ENCODE assay signal across 9 cellular contexts in the genomic region with DNA sequence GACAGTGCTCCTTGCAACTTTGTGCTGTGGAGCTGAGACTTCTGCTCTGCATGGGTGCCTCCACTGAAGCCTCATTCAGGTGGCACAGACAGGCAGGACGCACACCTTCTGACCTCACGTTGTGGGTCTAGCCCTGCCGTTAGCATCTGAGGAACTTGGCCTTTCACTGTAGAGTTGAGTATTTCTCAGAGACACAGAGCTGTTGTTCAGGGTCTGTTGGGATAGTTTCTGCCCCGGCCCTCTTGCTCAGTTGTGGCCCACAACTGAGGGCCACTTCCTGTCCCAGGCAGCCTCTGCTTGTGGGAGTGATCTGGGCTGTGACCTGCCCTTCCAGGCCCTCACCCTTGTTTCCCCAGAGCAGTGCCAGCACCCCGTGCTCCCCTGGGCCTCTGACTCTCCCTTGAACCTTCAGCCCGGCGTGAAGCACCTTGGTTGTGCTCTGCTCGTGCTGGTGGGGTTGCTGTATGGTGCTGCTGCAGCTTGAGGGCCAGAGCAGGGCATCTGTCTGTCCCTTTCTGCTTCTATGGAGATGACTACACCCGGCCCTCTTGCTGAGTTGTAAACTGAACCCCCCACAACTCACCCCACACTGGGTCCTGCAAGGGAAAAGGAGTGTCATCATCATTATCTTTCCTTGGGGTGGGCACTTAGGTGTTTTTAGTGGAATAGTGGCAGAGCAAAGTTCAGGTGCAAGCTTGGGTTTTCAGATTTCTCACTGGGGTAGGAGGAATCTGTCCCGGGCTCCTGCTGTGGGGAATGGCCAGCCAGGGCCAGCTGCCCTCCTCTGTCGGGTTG. TPM values are rescaled to one million over a fixed set of nuclear protein-coding genes. Genes with fewer than 3 reads are reported as not detected.
A peak's percentile ranks its signal among the peaks of the same experiment; 100 is the strongest.
DNase-seq lines count a peak whose midpoint lies in the region; ATAC-seq and TF ChIP-seq lines count a peak whose summit lies in the region.
"Had no signal": no experiment of that assay in that cellular context is flagged by ENCODE, and none has a peak within 500 bp of the region (broad histone marks: within the 10 kb centered on the region; RNA-seq: fewer than 3 reads in every experiment).

No MANE protein-coding gene starts in this region.

- no peaks in the 10 kb centered on the region for H3K27me3 ChIP-seq in spleen (replicated peaks in 1 of 7)
- no peaks in the 10 kb centered on the region for H3K27me3 ChIP-seq in brain microvascular endothelial cell (replicated peaks)

- H3K27ac ChIP-seq in spleen (peak overlapping the region in 6 of 8 donors; percentile 22 to 63 (median 52)), brain microvascular endothelial cell (no peak overlapping the region)
- H3K27ac ChIP-seq: HL-60 had no signal

- peaks cover 42 to 85% (median 64%) of the 10 kb centered on the region in 6 donors for H3K4me1 ChIP-seq in spleen

- H3K27ac Mint-ChIP-seq in activated naive CD4-positive, alpha-beta T cell treated with anti-CD3 and anti-CD28 coated beads, Interleukin-2, amount 50 U/mL, for 72 hours, result peak overlapping the region; percentile 27 to 55

- WGBS in spleen, 5 donors, result 35 to 57% (median 48%) methylated on average over 10 to 11 of the region's 11 CpGs

- in situ Hi-C loops in brain microvascular endothelial cell (cut with HindIII; ENCODE audit: low pct_ligation_motif_present, low sequenced_read_pairs), result no loop called here

- H3K9me3 Mint-ChIP-seq in activated naive CD4-positive, alpha-beta T cell treated with anti-CD3 and anti-CD28 coated beads, Interleukin-2, amount 50 U/mL, for 72 hours, result no peaks in the 10 kb centered on the region

- H3K36me3 ChIP-seq in spleen (no peaks in the 10 kb centered on the region), brain microvascular endothelial cell (replicated peaks) (no peaks in the 10 kb centered on the region)

- ATAC-seq in GM19023 (IDR thresholded peaks at IDR 0.05; ENCODE audit: unreplicated experiment) (peak; percentile 63), HG02943 (IDR thresholded peaks at IDR 0.05; ENCODE audit: low read depth, unreplicated experiment) (peak; percentile 67)
- peak; percentile 46 to 71 for ATAC-seq in activated naive CD4-positive, alpha-beta T cell treated with anti-CD3 and anti-CD28 coated beads, Interleukin-2, amount 50 U/mL, for 72 hours

- H3K9me3 ChIP-seq in spleen, result no peaks in the 10 kb centered on the region

- peaks cover 0 to 6% of the 10 kb centered on the region in 2 donors for H3K36me3 Mint-ChIP-seq in activated naive CD4-positive, alpha-beta T cell treated with anti-CD3 and anti-CD28 coated beads, Interleukin-2, amount 50 U/mL, for 72 hours

- TF ChIP-seq POLR2A in spleen (IDR thresholded peaks at IDR 0.05), result no peak

- DNase-seq in activated naive CD4-positive, alpha-beta T cell treated with anti-CD3 and anti-CD28 coated beads, Interleukin-2, amount 50 U/mL, for 72 hours (ENCODE audit: low spot score in 2 of 2), result no peak
- DNase-seq in spleen, result no peak
- no peak for DNase-seq in brain microvascular endothelial cell
- no peak for DNase-seq in NCI-H1417 treated with DMSO at 0.1 percent for 48 hours (lab: John Stamatoyannopoulos, UW)
- no peak for DNase-seq in stimulated activated CD8-positive, alpha-beta memory T cell treated with anti-CD3 and anti-CD28 coated beads, Interleukin-4, amount 100 ng/mL, for 48 hours
- DNase-seq: NCI-H187 had no signal

- H3K4me3 ChIP-seq in spleen (no peak overlapping the region), brain microvascular endothelial cell (ENCODE audit: low read depth, low read length) (no peak overlapping the region)

- TF ChIP-seq CTCF in spleen (IDR thresholded peaks at IDR 0.05 in 8 of 11, conservative IDR thresholded peaks at IDR 0.05 in 3 of 11), result no peak
- no peak for TF ChIP-seq CTCF in brain microvascular endothelial cell (IDR thresholded peaks at IDR 0.05; ENCODE audit: low read depth, low read length, missing control alignments)

- intact Hi-C loops in spleen (cut with DNase I; ENCODE audit: low total_unique reads), result no loop called here

RNA-seq across cellular contexts. Expression of gene BAHD1, which starts 11.7 kb away (rescaled TPM):
- total RNA-seq in activated naive CD4-positive, alpha-beta T cell treated with anti-CD3 and anti-CD28 coated beads, Interleukin-2, amount 50 U/mL, for 72 hours, result 10 to 100 TPM; 14.6 to 15.1 TPM
- 10 to 100 TPM; 13.5 to 27.0 (median 22.2) TPM for total RNA-seq in spleen
- 10 to 100 TPM in 1 of 3 donors, 1 to 10 TPM in 2; 7.4 to 14.2 (median 8.7) TPM for polyA plus RNA-seq in spleen

RNA-seq across cellular contexts. Expression of gene CHST14, which starts 18.3 kb away (rescaled TPM):
- 1 to 10 TPM; 1.6 to 6.7 TPM for total RNA-seq in activated naive CD4-positive, alpha-beta T cell treated with anti-CD3 and anti-CD28 coated beads, Interleukin-2, amount 50 U/mL, for 72 hours
- total RNA-seq in spleen, result 10 to 100 TPM; 12.0 to 18.5 (median 15.3) TPM
- 10 to 100 TPM in 1 of 3 donors, 1 to 10 TPM in 2; 7.1 to 10.6 (median 9.0) TPM for polyA plus RNA-seq in spleen

RNA-seq across cellular contexts. Expression of gene IVD, which starts 46.9 kb away (rescaled TPM):
- total RNA-seq in activated naive CD4-positive, alpha-beta T cell treated with anti-CD3 and anti-CD28 coated beads, Interleukin-2, amount 50 U/mL, for 72 hours, result 10 to 100 TPM; 45.2 to 66.9 TPM
- 10 to 100 TPM; 39.6 to 93.9 (median 61.6) TPM for total RNA-seq in spleen
- polyA plus RNA-seq in spleen, result 10 to 100 TPM; 25.1 to 44.4 (median 35.1) TPM
